In genomic region chr2:106191511-106192016, GRCh38 we compare ENCODE assay signal across 14 cellular contexts. TPM values are rescaled to one million over a fixed set of nuclear protein-coding genes. Genes with fewer than 3 reads are reported as not detected.
A peak's percentile ranks its signal among the peaks of the same experiment; 100 is the strongest.
DNase-seq lines count a peak whose midpoint lies in the region; ATAC-seq and TF ChIP-seq lines count a peak whose summit lies in the region.
"Had no signal": no experiment of that assay in that cellular context is flagged by ENCODE, and none has a peak within 500 bp of the region (broad histone marks: within the 10 kb centered on the region; RNA-seq: fewer than 3 reads in every experiment).

No MANE protein-coding gene starts in this region.

- H2BK12ac ChIP-seq in mesenchymal stem cell (ENCODE audit: low read length in 2 of 2) = peak overlapping the region in 1 of 2 experiments; percentile 71

- peak overlapping the region; percentile 36 for H2AK5ac ChIP-seq in mesenchymal stem cell (ENCODE audit: low read length, severe bottlenecking)

- H3K4ac ChIP-seq in mesenchymal stem cell (ENCODE audit: low read depth in 1 of 2, low read length in 2 of 2) = no peak overlapping the region

- H4K8ac ChIP-seq in mesenchymal stem cell (ENCODE audit: low read length) = peak overlapping the region; percentile 59

- no peak for DNase-seq in CD4-positive, CD25-positive, alpha-beta regulatory T cell
- DNase-seq in DND-41 (no peak), mesenchymal stem cell (no peak), cerebellar cortex (ENCODE audit: low spot score) (no peak), upper lobe of left lung (no peak), DMS 273 treated with DMSO at 0.1 percent for 48 hours (lab: John Stamatoyannopoulos, UW) (no peak)
- DNase-seq: head of caudate nucleus; KBM-7; NCI-H1436 treated with DMSO at 0.1 percent for 48 hours; NCI-H510A; stimulated activated CD4-positive, alpha-beta T cell treated with anti-CD3 and anti-CD28 coated beads, Interleukin-4, amount 100 ng/mL, for 24 hours; T-helper 1 cell had no signal

- H3K4me1 ChIP-seq in CD4-positive, CD25-positive, alpha-beta regulatory T cell (ENCODE audit: control insufficient read depth, insufficient read depth, low read length, poor library complexity, severe bottlenecking) = peaks cover 61% of the 10 kb centered on the region
- H3K4me1 ChIP-seq in DND-41 (ENCODE audit: insufficient read depth, low read length) (peaks cover 68% of the 10 kb centered on the region), mesenchymal stem cell (ENCODE audit: control insufficient read depth, insufficient read depth, low read depth, low read length) (peaks cover 17% of the 10 kb centered on the region), upper lobe of left lung (peaks cover 17 to 56% (median 33%) of the 10 kb centered on the region in 4 donors)

- no peak for ATAC-seq in CD4-positive, CD25-positive, alpha-beta regulatory T cell (ENCODE audit: low read depth in 2 of 2)
- ATAC-seq in DND-41 (ENCODE audit: insufficient read depth, low read depth) = no peak
- no peak for ATAC-seq in upper lobe of left lung (ENCODE audit: low FRiP score in 2 of 2)
- ATAC-seq in HG02885 (IDR thresholded peaks at IDR 0.05; ENCODE audit: poor library complexity, unreplicated experiment) = no peak

- peak overlapping the region; percentile 18 to 65 (median 52) for H3K27ac Mint-ChIP-seq in CD4-positive, CD25-positive, alpha-beta regulatory T cell
- H3K27ac Mint-ChIP-seq in activated naive CD8-positive, alpha-beta T cell = peak overlapping the region; percentile 1

- TF ChIP-seq POLR2A in upper lobe of left lung (IDR thresholded peaks at IDR 0.05) = no peak

- peak overlapping the region in 1 of 2 experiments; percentile 16 for H3K23ac ChIP-seq in mesenchymal stem cell (ENCODE audit: low read length in 2 of 2)

- no peaks in the 10 kb centered on the region for H3K27me3 ChIP-seq in CD4-positive, CD25-positive, alpha-beta regulatory T cell (ENCODE audit: control insufficient read depth, insufficient read depth, low read length)
- no peaks in the 10 kb centered on the region for H3K27me3 ChIP-seq in DND-41 (ENCODE audit: insufficient read depth, low read length, poor library complexity)
- H3K27me3 ChIP-seq in mesenchymal stem cell (ENCODE audit: control insufficient read depth in 1 of 2, insufficient read depth in 1 of 2, low read length in 2 of 2) = no peaks in the 10 kb centered on the region
- no peaks in the 10 kb centered on the region for H3K27me3 ChIP-seq in upper lobe of left lung

- no peak overlapping the region for H2BK120ac ChIP-seq in mesenchymal stem cell (ENCODE audit: low read depth, low read length)

- peaks cover 35 to 78% (median 60%) of the 10 kb centered on the region in 4 donors for H3K4me1 Mint-ChIP-seq in CD4-positive, CD25-positive, alpha-beta regulatory T cell
- H3K4me1 Mint-ChIP-seq in activated naive CD8-positive, alpha-beta T cell (ENCODE audit: low read depth) = peaks cover 73% of the 10 kb centered on the region

- H2BK5ac ChIP-seq in mesenchymal stem cell (ENCODE audit: low read depth, low read length, poor library complexity, severe bottlenecking) = no peak overlapping the region

- TF ChIP-seq CTCF in DND-41 (IDR thresholded peaks at IDR 0.05; ENCODE audit: borderline replicate concordance, extremely low read depth, low read length, poor library complexity, severe bottlenecking) (no peak), upper lobe of left lung (IDR thresholded peaks at IDR 0.05) (no peak)

- H3K9ac ChIP-seq in DND-41 (ENCODE audit: low read depth, low read length) (peak overlapping the region; percentile 17), mesenchymal stem cell (ENCODE audit: low read length) (no peak overlapping the region)

- peaks cover 53% of the 10 kb centered on the region for H4K20me1 ChIP-seq in DND-41 (ENCODE audit: insufficient read depth, low read length)

- H3K4me2 ChIP-seq in DND-41 (ENCODE audit: insufficient read depth, low read length) = peak overlapping the region; percentile 82
- no peak overlapping the region for H3K4me2 ChIP-seq in mesenchymal stem cell (ENCODE audit: low read length, poor library complexity, severe bottlenecking)

- H3K79me1 ChIP-seq in mesenchymal stem cell (replicated peaks; ENCODE audit: low read length, poor library complexity, severe bottlenecking) = peaks cover 14% of the 10 kb centered on the region

- H3K79me2 ChIP-seq in DND-41 (ENCODE audit: insufficient read depth, low read length) = peaks cover 76% of the 10 kb centered on the region

- H3K4me3 Mint-ChIP-seq in CD4-positive, CD25-positive, alpha-beta regulatory T cell = peak overlapping the region; percentile 85 to 97 (median 89)
- H3K4me3 Mint-ChIP-seq in activated naive CD8-positive, alpha-beta T cell = peak overlapping the region; percentile 67

- H3K9me3 Mint-ChIP-seq in CD4-positive, CD25-positive, alpha-beta regulatory T cell = no peaks in the 10 kb centered on the region
- H3K9me3 Mint-ChIP-seq in activated naive CD8-positive, alpha-beta T cell (ENCODE audit: low read depth) = no peaks in the 10 kb centered on the region

- 85% methylated on average over 5 of the region's 5 CpGs for WGBS in mesenchymal stem cell
- 61 to 75% methylated on average over 5 of the region's 5 CpGs for WGBS in upper lobe of left lung, 2 donors

- no peak overlapping the region for H3K14ac ChIP-seq in mesenchymal stem cell (ENCODE audit: low read length in 2 of 2)

- H2AFZ ChIP-seq in DND-41 (ENCODE audit: low read depth, low read length) = no peak overlapping the region
- H2AFZ ChIP-seq in mesenchymal stem cell (ENCODE audit: low read depth, low read length) = no peak overlapping the region

- no peaks in the 10 kb centered on the region for H3K36me3 ChIP-seq in CD4-positive, CD25-positive, alpha-beta regulatory T cell (ENCODE audit: control insufficient read depth, insufficient read depth, low read length)
- H3K36me3 ChIP-seq in DND-41 (ENCODE audit: insufficient read depth, low read length) = peaks cover 26% of the 10 kb centered on the region
- H3K36me3 ChIP-seq in mesenchymal stem cell (ENCODE audit: control insufficient read depth in 1 of 2, insufficient read depth in 2 of 2, low read depth in 1 of 2, low read length in 2 of 2) = no peaks in the 10 kb centered on the region
- no peaks in the 10 kb centered on the region for H3K36me3 ChIP-seq in upper lobe of left lung

- no peak overlapping the region for H3K18ac ChIP-seq in mesenchymal stem cell (ENCODE audit: low read depth in 1 of 2, low read length in 2 of 2)

- no peak overlapping the region for H2BK15ac ChIP-seq in mesenchymal stem cell (ENCODE audit: low read depth, poor library complexity, severe bottlenecking)

- no peaks in the 10 kb centered on the region for H3K9me3 ChIP-seq in CD4-positive, CD25-positive, alpha-beta regulatory T cell (ENCODE audit: control insufficient read depth in 2 of 2, low read length in 2 of 2)
- H3K9me3 ChIP-seq in DND-41 (ENCODE audit: insufficient read depth, low read length, severe bottlenecking) (no peaks in the 10 kb centered on the region), mesenchymal stem cell (ENCODE audit: control insufficient read depth, low read length) (no peaks in the 10 kb centered on the region), upper lobe of left lung (no peaks in the 10 kb centered on the region)

- peak overlapping the region; percentile 18 for H4K91ac ChIP-seq in mesenchymal stem cell (ENCODE audit: low read length)

- H3K4me3 ChIP-seq in CD4-positive, CD25-positive, alpha-beta regulatory T cell (ENCODE audit: low read depth, low read length) = peak overlapping the region; percentile 61
- H3K4me3 ChIP-seq in DND-41 (ENCODE audit: low read depth in 1 of 2, low read length in 2 of 2) = peak overlapping the region in 1 of 2 experiments; percentile 49; a peak in 2 of 4 replicates
- no peak overlapping the region for H3K4me3 ChIP-seq in mesenchymal stem cell (ENCODE audit: insufficient read depth in 1 of 2, low read depth in 1 of 2, low read length in 2 of 2)
- no peak overlapping the region for H3K4me3 ChIP-seq in upper lobe of left lung

- no peaks in the 10 kb centered on the region for H3K27me3 Mint-ChIP-seq in CD4-positive, CD25-positive, alpha-beta regulatory T cell
- no peaks in the 10 kb centered on the region for H3K27me3 Mint-ChIP-seq in activated naive CD8-positive, alpha-beta T cell

- H3K27ac ChIP-seq in CD4-positive, CD25-positive, alpha-beta regulatory T cell (ENCODE audit: insufficient read depth, low read length, poor library complexity, severe bottlenecking) = no peak overlapping the region
- H3K27ac ChIP-seq in DND-41 (ENCODE audit: low read length) (peak overlapping the region; percentile 26), mesenchymal stem cell (ENCODE audit: low read length, poor library complexity, severe bottlenecking) (no peak overlapping the region), upper lobe of left lung (peak overlapping the region in 2 of 4 donors; percentile 4 to 23)

- peaks cover 10% of the 10 kb centered on the region for H3K36me3 Mint-ChIP-seq in CD4-positive, CD25-positive, alpha-beta regulatory T cell
- peaks cover 22% of the 10 kb centered on the region for H3K36me3 Mint-ChIP-seq in activated naive CD8-positive, alpha-beta T cell

- no peak for TF ChIP-seq EP300 in upper lobe of left lung (IDR thresholded peaks at IDR 0.05)

RNA-seq across cellular contexts. Expression of gene UXS1, which starts 2.5 kb away (rescaled TPM):
- 162 TPM for total RNA-seq in CD4-positive, CD25-positive, alpha-beta regulatory T cell
- polyA plus RNA-seq in CD4-positive, CD25-positive, alpha-beta regulatory T cell = 100 to 1,000 TPM in 3 of 4 donors, 10 to 100 TPM in 1; 83.3 to 125 (median 110) TPM
- polyA plus RNA-seq in mesenchymal stem cell (2013, experiment 1 of 2) = 57.9 TPM
- 58.4 TPM for polyA plus RNA-seq in mesenchymal stem cell (2013, experiment 2 of 2)
- 100 to 1,000 TPM in 3 of 6 donors, 10 to 100 TPM in 3; 53.1 to 183 (median 93.5) TPM for total RNA-seq in upper lobe of left lung
